ENCODE assay signal across 9 cellular contexts in the genomic region with DNA sequence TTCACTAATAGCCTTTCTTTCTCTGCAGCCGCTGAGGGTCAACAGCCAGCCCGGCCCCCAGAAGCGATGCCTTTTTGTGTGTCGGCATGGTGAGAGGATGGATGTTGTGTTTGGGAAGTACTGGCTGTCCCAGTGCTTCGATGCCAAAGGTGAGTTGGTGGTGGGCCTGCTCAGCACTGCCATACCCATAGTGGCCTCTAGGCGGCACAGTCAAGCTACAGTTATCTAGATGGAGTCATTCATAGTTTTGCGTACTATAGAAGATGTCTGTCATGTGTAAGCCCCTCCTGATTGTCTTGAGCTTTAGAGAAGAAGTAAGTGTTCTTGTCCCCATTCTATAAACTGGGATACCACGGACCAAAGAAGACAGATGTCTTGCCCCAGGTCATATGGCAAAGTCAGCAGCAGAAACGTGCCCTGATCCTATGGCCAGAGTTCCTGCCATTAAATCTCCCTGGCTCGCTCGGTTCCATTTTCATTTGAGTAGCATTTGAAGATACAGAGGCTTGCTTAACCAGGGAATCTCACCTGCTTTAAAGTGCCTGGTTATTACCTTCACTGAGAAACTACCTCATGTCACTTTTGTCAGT. TPM values are rescaled to one million over a fixed set of nuclear protein-coding genes. Genes with fewer than 3 reads are reported as not detected.
DNase-seq lines count a peak whose midpoint lies in the region; ATAC-seq, FAIRE-seq and TF ChIP-seq lines count a peak whose summit lies in the region.
"Had no signal": no experiment of that assay in that cellular context is flagged by ENCODE, and none has a peak within 500 bp of the region (broad histone marks: within the 10 kb centered on the region; RNA-seq: fewer than 3 reads in every experiment).

No MANE protein-coding gene starts in this region.

- no peak overlapping the region for H3K4me3 ChIP-seq in GM12875 (ENCODE audit: low read depth, low read length)
- H3K4me3 ChIP-seq in OCI-LY3 (ENCODE audit: low read length), result no peak overlapping the region
- H3K4me3 ChIP-seq in small intestine (ENCODE audit: low read depth in 1 of 2, low read length in 2 of 2), result no peak overlapping the region

- ATAC-seq in HG02759 (IDR thresholded peaks at IDR 0.05; ENCODE audit: unreplicated experiment) (peak; percentile 76), GM19397 (IDR thresholded peaks at IDR 0.05; ENCODE audit: unreplicated experiment) (no peak)
- ATAC-seq in activated T-cell treated with anti-CD3 and anti-CD28 coated beads, Interleukin-2, amount 50 U/mL, for 4 hours, result peak; percentile 76 to 78

- no peak overlapping the region for H3K4me3 Mint-ChIP-seq in activated T-cell treated with anti-CD3 and anti-CD28 coated beads, Interleukin-2, amount 50 U/mL, for 4 hours

- H3K27me3 ChIP-seq in OCI-LY3 (ENCODE audit: low read depth, low read length) (no peaks in the 10 kb centered on the region), small intestine (ENCODE audit: control insufficient read depth in 2 of 2, insufficient read depth in 2 of 2, low read length in 2 of 2) (no peaks in the 10 kb centered on the region)

- 66 to 70% (median 68%) methylated on average over 11 of the region's 11 CpGs for WGBS in small intestine, 3 donors

- H2AFZ ChIP-seq in OCI-LY3 (ENCODE audit: low read depth, low read length), result no peak overlapping the region

- H3K36me3 ChIP-seq in OCI-LY3 (replicated peaks; ENCODE audit: low read depth, low read length) (no peaks in the 10 kb centered on the region), small intestine (ENCODE audit: control insufficient read depth in 2 of 2, insufficient read depth in 2 of 2, low read length in 2 of 2) (peaks cover 0 to 2% of the 10 kb centered on the region in 2 donors)

- DNase-seq in activated T-cell treated with anti-CD3 and anti-CD28 coated beads, Interleukin-2, amount 50 U/mL, for 4 hours, result peak; percentile 74
- DNase-seq in foreskin melanocyte, result peak; percentile 15
- DNase-seq in small intestine, result peak; percentile 27
- DNase-seq in NCI-H128 (lab: John Stamatoyannopoulos, UW; ENCODE audit: unreplicated experiment), result no peak

- H3K27ac ChIP-seq in OCI-LY3 (ENCODE audit: low read length) (no peak overlapping the region), small intestine (ENCODE audit: low read depth in 1 of 2, low read length in 1 of 2) (no peak overlapping the region)

- TF ChIP-seq CTCF in GM12875 (IDR thresholded peaks at IDR 0.05; ENCODE audit: borderline replicate concordance, insufficient read depth, low read depth, low read length), result peak; percentile 96
- TF ChIP-seq CTCF in OCI-LY3 (IDR thresholded peaks at IDR 0.05; ENCODE audit: low read depth, low read length), result peak; percentile 84

- H3K4me1 Mint-ChIP-seq in activated T-cell treated with anti-CD3 and anti-CD28 coated beads, Interleukin-2, amount 50 U/mL, for 4 hours (ENCODE audit: low read depth), result no peaks in the 10 kb centered on the region

- H3K9ac ChIP-seq in OCI-LY3 (ENCODE audit: low read length), result no peak overlapping the region

- no peaks in the 10 kb centered on the region for H3K27me3 Mint-ChIP-seq in activated T-cell treated with anti-CD3 and anti-CD28 coated beads, Interleukin-2, amount 50 U/mL, for 4 hours (ENCODE audit: low read depth)

- no peaks in the 10 kb centered on the region for H3K79me2 ChIP-seq in OCI-LY3 (ENCODE audit: low read length)

- no peak overlapping the region for H3K4me2 ChIP-seq in OCI-LY3 (ENCODE audit: low read length)

- no peaks in the 10 kb centered on the region for H3K9me3 ChIP-seq in OCI-LY3 (ENCODE audit: insufficient read depth, low read length)
- no peaks in the 10 kb centered on the region for H3K9me3 ChIP-seq in small intestine (ENCODE audit: control insufficient read depth, low read depth)

- no peaks in the 10 kb centered on the region for H4K20me1 ChIP-seq in OCI-LY3 (ENCODE audit: insufficient read depth, low read length)

- H3K36me3 Mint-ChIP-seq in activated T-cell treated with anti-CD3 and anti-CD28 coated beads, Interleukin-2, amount 50 U/mL, for 4 hours (ENCODE audit: insufficient read depth), result peaks cover 40% of the 10 kb centered on the region

- no peak for FAIRE-seq in small intestine (lab: Jason Lieb, UNC)
- FAIRE-seq: colon had no signal

- H3K4me1 ChIP-seq in OCI-LY3 (ENCODE audit: low read length) (no peaks in the 10 kb centered on the region), small intestine (ENCODE audit: control insufficient read depth in 2 of 2, insufficient read depth in 1 of 2, low read depth in 1 of 2, low read length in 1 of 2) (no peaks in the 10 kb centered on the region)

- H3K9me3 Mint-ChIP-seq in activated T-cell treated with anti-CD3 and anti-CD28 coated beads, Interleukin-2, amount 50 U/mL, for 4 hours, result no peaks in the 10 kb centered on the region

RNA-seq across cellular contexts. Expression of gene CRTAM, which starts 42.1 kb away (rescaled TPM):
- total RNA-seq in activated T-cell treated with anti-CD3 and anti-CD28 coated beads, Interleukin-2, amount 50 U/mL, for 4 hours, result 10 to 100 TPM; 20.7 to 23.7 (median 20.8) TPM
- polyA plus RNA-seq in small intestine, result under 1 TPM in 2 of 3 donors, not detected in 1; 0.15 to 0.54 TPM
